ENCODE assay signal across 9 cellular contexts in the genomic region with DNA sequence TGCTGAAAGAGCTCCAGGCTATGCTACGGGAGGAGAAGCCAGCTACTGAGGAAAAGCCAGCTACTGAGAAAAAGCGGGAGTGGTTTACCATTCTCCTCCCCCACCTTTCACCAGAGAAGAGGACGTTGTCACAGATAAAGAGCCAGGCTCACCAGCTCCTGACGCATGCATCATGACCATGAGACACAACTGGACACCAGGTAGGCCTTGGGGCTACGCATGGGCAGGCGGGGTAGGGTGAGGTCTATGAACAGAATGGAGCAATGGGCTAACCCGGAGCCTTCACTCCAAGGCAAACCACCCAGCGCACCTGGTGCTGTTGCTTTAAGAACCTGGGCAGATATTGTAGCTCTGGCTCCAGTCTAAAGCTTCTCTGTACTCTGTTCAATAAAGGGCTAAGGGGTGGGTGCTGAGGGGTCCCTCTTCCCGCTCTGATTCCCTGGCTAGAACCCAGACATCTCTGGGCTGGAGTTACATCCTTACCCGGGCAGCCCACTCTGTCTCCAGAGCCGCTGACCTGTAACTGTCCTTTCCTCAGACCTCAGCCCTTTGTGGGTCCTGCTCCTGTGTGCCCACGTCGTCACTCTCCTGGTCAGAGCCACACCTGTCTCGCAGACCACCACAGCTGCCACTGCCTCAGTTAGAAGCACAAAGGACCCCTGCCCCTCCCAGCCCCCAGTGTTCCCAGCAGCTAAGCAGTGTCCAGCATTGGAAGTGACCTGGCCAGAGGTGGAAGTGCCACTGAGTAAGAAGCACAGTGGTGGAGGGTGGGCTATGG. TPM values are rescaled to one million over a fixed set of nuclear protein-coding genes. Genes with fewer than 3 reads are reported as not detected.
A peak's percentile ranks its signal among the peaks of the same experiment; 100 is the strongest.
DNase-seq lines count a peak whose midpoint lies in the region; ATAC-seq and TF ChIP-seq lines count a peak whose summit lies in the region.
"Had no signal": no experiment of that assay in that cellular context is flagged by ENCODE, and none has a peak within 500 bp of the region (broad histone marks: within the 10 kb centered on the region; RNA-seq: fewer than 3 reads in every experiment).

No MANE protein-coding gene starts in this region.

- TF ChIP-seq EP300 in upper lobe of left lung (IDR thresholded peaks at IDR 0.05) = no peak

- H3K27me3 ChIP-seq in heart left ventricle (no peaks in the 10 kb centered on the region), upper lobe of left lung (no peaks in the 10 kb centered on the region)

- TF ChIP-seq POLR2A in heart left ventricle (IDR thresholded peaks at IDR 0.05) (no peak), upper lobe of left lung (IDR thresholded peaks at IDR 0.05) (no peak)

- no peaks in the 10 kb centered on the region for H3K27me3 Mint-ChIP-seq in natural killer cell treated with Interleukin-12 subunit alpha and Interleukin-12 subunit beta and Interleukin-15 and Interleukin-18, amount 100 ng/mL, for 72 hours

- H3K36me3 ChIP-seq in heart left ventricle (peaks cover 0 to 52% (median 42%) of the 10 kb centered on the region in 9 donors), upper lobe of left lung (peaks cover 24 to 55% (median 36%) of the 10 kb centered on the region in 4 donors)

- no peak for DNase-seq in heart left ventricle
- no peak for DNase-seq in left ventricle myocardium superior
- DNase-seq in coronary artery (ENCODE audit: low spot score) = no peak
- no peak for DNase-seq in natural killer cell treated with Interleukin-12 subunit alpha and Interleukin-12 subunit beta and Interleukin-15 and Interleukin-18, amount 100 ng/mL, for 72 hours (ENCODE audit: low spot score)
- no peak for DNase-seq in upper lobe of left lung
- no peak for DNase-seq in NCI-H748 (lab: John Stamatoyannopoulos, UW; ENCODE audit: unreplicated experiment)
- no peak for DNase-seq in RKO (ENCODE audit: low spot score)
- DNase-seq: NCI-H2107 had no signal

- intact Hi-C loops in heart left ventricle (cut with DNase I) = no loop called here
- intact Hi-C loops in left ventricle myocardium superior (cut with micrococcal nuclease) = no loop called here

- H3K4me3 ChIP-seq in heart left ventricle = peak overlapping the region in 10 of 12 donors; percentile 6 to 53 (median 36)
- peak overlapping the region; percentile 52 for H3K4me3 ChIP-seq in coronary artery
- peak overlapping the region in 3 of 4 donors; percentile 30 to 43 (median 38) for H3K4me3 ChIP-seq in upper lobe of left lung

- TF ChIP-seq CTCF in heart left ventricle (IDR thresholded peaks at IDR 0.05) (no peak), coronary artery (IDR thresholded peaks at IDR 0.05) (no peak), upper lobe of left lung (IDR thresholded peaks at IDR 0.05) (no peak)

- H3K9me3 Mint-ChIP-seq in natural killer cell treated with Interleukin-12 subunit alpha and Interleukin-12 subunit beta and Interleukin-15 and Interleukin-18, amount 100 ng/mL, for 72 hours = no peaks in the 10 kb centered on the region

- H3K27ac Mint-ChIP-seq in natural killer cell treated with Interleukin-12 subunit alpha and Interleukin-12 subunit beta and Interleukin-15 and Interleukin-18, amount 100 ng/mL, for 72 hours = peak overlapping the region; percentile 94 to 99

- whole genome bisulfite sequencing in heart left ventricle, 4 donors = 67 to 81% (median 76%) methylated on average over 10 to 14 of the region's 14 CpGs
- WGBS in upper lobe of left lung, 2 donors = 80 to 88% methylated on average over 12 to 14 of the region's 14 CpGs

- peaks cover 0 to 63% (median 15%) of the 10 kb centered on the region in 12 donors for H3K4me1 ChIP-seq in heart left ventricle
- H3K4me1 ChIP-seq in upper lobe of left lung = peaks cover 27 to 31% (median 28%) of the 10 kb centered on the region in 4 donors

- no peak for ATAC-seq in heart left ventricle
- no peak for ATAC-seq in left ventricle myocardium superior
- ATAC-seq in natural killer cell treated with Interleukin-12 subunit alpha and Interleukin-12 subunit beta and Interleukin-15 and Interleukin-18, amount 100 ng/mL, for 72 hours = no peak
- no peak for ATAC-seq in upper lobe of left lung (ENCODE audit: low FRiP score in 2 of 2)
- no peak for ATAC-seq in HG03097 (IDR thresholded peaks at IDR 0.05; ENCODE audit: low FRiP score, unreplicated experiment)

- peaks cover 9% of the 10 kb centered on the region for H3K36me3 Mint-ChIP-seq in natural killer cell treated with Interleukin-12 subunit alpha and Interleukin-12 subunit beta and Interleukin-15 and Interleukin-18, amount 100 ng/mL, for 72 hours

- H3K27ac ChIP-seq in heart left ventricle = peak overlapping the region in 11 of 12 donors; percentile 43 to 93 (median 75)
- H3K27ac ChIP-seq in coronary artery = peak overlapping the region in 1 of 2 donors; percentile 68
- peak overlapping the region; percentile 79 to 88 (median 82) for H3K27ac ChIP-seq in upper lobe of left lung

- peak overlapping the region; percentile 95 for H3K4me3 Mint-ChIP-seq in natural killer cell treated with Interleukin-12 subunit alpha and Interleukin-12 subunit beta and Interleukin-15 and Interleukin-18, amount 100 ng/mL, for 72 hours

- H3K9me3 ChIP-seq in heart left ventricle (no peaks in the 10 kb centered on the region), upper lobe of left lung (no peaks in the 10 kb centered on the region)

- H3K4me1 Mint-ChIP-seq in natural killer cell treated with Interleukin-12 subunit alpha and Interleukin-12 subunit beta and Interleukin-15 and Interleukin-18, amount 100 ng/mL, for 72 hours (ENCODE audit: low read depth in 2 of 2) = peaks cover 25 to 35% of the 10 kb centered on the region in 2 donors

RNA-seq across cellular contexts. Expression of a gene that starts 1.3 kb away (rescaled TPM):
- total RNA-seq in heart left ventricle (10 to 100 TPM in 2 of 9 donors, 1 to 10 TPM in 7; 1.1 to 86.5 (median 5.1) TPM), left ventricle myocardium superior (3.7 TPM), upper lobe of left lung (10 to 100 TPM in 4 of 6 donors, 1 to 10 TPM in 2; 4.6 to 45.1 (median 16.9) TPM)
- 1 to 10 TPM; 4.1 to 4.4 TPM for polyA plus RNA-seq in heart left ventricle
- total RNA-seq in natural killer cell treated with Interleukin-12 subunit alpha and Interleukin-12 subunit beta and Interleukin-15 and Interleukin-18, amount 100 ng/mL, for 72 hours = 10 to 100 TPM; 16.5 to 20.6 TPM
